Comparison of ENCODE assay signal across 1 cellular context in genomic region chr9:113541019-113541900, GRCh38.
TF ChIP-seq lines count a peak whose summit lies in the region.

No MANE protein-coding gene starts in this region.

TF ChIP-seq in K562, 482 proteins besides CTCF, POLR2A, EP300 and RAD21 (continued from another document):
- TF ChIP-seq ZNF766 (CRISPR knock-in tag; conservative IDR thresholded peaks at IDR 0.05): peak; percentile 64; the same call in 1 of the 2 replicates
- 0 out of 2 replicates have a peak, but pooled peaks have one; percentile 46 for TF ChIP-seq ZNF644 (tag; IDR thresholded peaks at IDR 0.05; ENCODE audit: low read depth)
- no peak for TF ChIP-seq TAF9B (IDR thresholded peaks at IDR 0.05; ENCODE audit: partially characterized antibody)
- 0 out of 2 replicates have a peak, but pooled peaks have one; percentile 37 for TF ChIP-seq POLR2AphosphoS5 (IDR thresholded peaks at IDR 0.05; ENCODE audit: control insufficient read depth, insufficient read depth, low read depth, low read length)
- TF ChIP-seq ZNF277 (CRISPR knock-in tag; IDR thresholded peaks at IDR 0.05; ENCODE audit: borderline replicate concordance): no peak
- TF ChIP-seq ZKSCAN1 (IDR thresholded peaks at IDR 0.05; ENCODE audit: low read depth, low read length): no peak
- TF ChIP-seq TCFL5 (CRISPR knock-in tag; conservative IDR thresholded peaks at IDR 0.05): no peak
- no peak for TF ChIP-seq ZNF253 (CRISPR knock-in tag; conservative IDR thresholded peaks at IDR 0.05)
- no peak for TF ChIP-seq ATF1 (CRISPR knock-in tag; IDR thresholded peaks at IDR 0.05)
- TF ChIP-seq ATF1 (tag; IDR thresholded peaks at IDR 0.05): peak; percentile 26; the same call in 1 of the 2 replicates
- TF ChIP-seq NFE2L1 (tag; IDR thresholded peaks at IDR 0.05; ENCODE audit: borderline replicate concordance, low read depth): no peak
- TF ChIP-seq FOXA3 (CRISPR knock-in tag; conservative IDR thresholded peaks at IDR 0.05 in 1 of 2, IDR thresholded peaks at IDR 0.05 in 1 of 2): no peak
- no peak for TF ChIP-seq RUNX1 (IDR thresholded peaks at IDR 0.05; ENCODE audit: low read depth)
- TF ChIP-seq ATF7 (IDR thresholded peaks at IDR 0.05): peak; percentile 98
- no peak; the same call in 1 of the 2 replicates for TF ChIP-seq CREB3 (tag; conservative IDR thresholded peaks at IDR 0.05; ENCODE audit: low read depth)
- TF ChIP-seq RERE (CRISPR knock-in tag; IDR thresholded peaks at IDR 0.05; ENCODE audit: borderline replicate concordance): no peak
- TF ChIP-seq NFYB (IDR thresholded peaks at IDR 0.05; ENCODE audit: extremely low read depth, insufficient read length): peak; percentile 82
- no peak for TF ChIP-seq PHB (CRISPR knock-in tag; IDR thresholded peaks at IDR 0.05)
- 0 out of 2 replicates have a peak, but pooled peaks have one; percentile 0 for TF ChIP-seq BHLHE40 (IDR thresholded peaks at IDR 0.05; ENCODE audit: low read length)
- TF ChIP-seq FOS (IDR thresholded peaks at IDR 0.05; ENCODE audit: extremely low read depth, insufficient read length): peak; percentile 71
- TF ChIP-seq ZNF77 (CRISPR knock-in tag; IDR thresholded peaks at IDR 0.05): no peak
- 0 out of 2 replicates have a peak, but pooled peaks have one; percentile 28 for TF ChIP-seq ELF1 (tag; IDR thresholded peaks at IDR 0.05)
- no peak for TF ChIP-seq ZNF324 (CRISPR knock-in tag; IDR thresholded peaks at IDR 0.05)
- TF ChIP-seq VEZF1 (CRISPR knock-in tag; IDR thresholded peaks at IDR 0.05): 0 out of 2 replicates have a peak, but pooled peaks have one; percentile 7
- TF ChIP-seq ZBTB11 (CRISPR knock-in tag; IDR thresholded peaks at IDR 0.05): peak in 1 of 3 experiments; percentile 74; a peak in 1 of 6 replicates
- TF ChIP-seq ZC3H11A (IDR thresholded peaks at IDR 0.05; ENCODE audit: low read depth, low read length): no peak
- TF ChIP-seq TBP (optimal IDR thresholded peaks at IDR 0.05; ENCODE audit: low read depth, low read length): peak; percentile 48
- 0 out of 2 replicates have a peak, but pooled peaks have one; percentile 41 for TF ChIP-seq SMAD4 (CRISPR knock-in tag; conservative IDR thresholded peaks at IDR 0.05)
- TF ChIP-seq ZFPM2 (CRISPR knock-in tag; IDR thresholded peaks at IDR 0.05): no peak
- TF ChIP-seq GATAD2A (IDR thresholded peaks at IDR 0.05): no peak
- no peak for TF ChIP-seq RFX1 (IDR thresholded peaks at IDR 0.05)
- TF ChIP-seq NR3C1 (CRISPR knock-in tag; IDR thresholded peaks at IDR 0.05): no peak
- no peak for TF ChIP-seq ATF3 (IDR thresholded peaks at IDR 0.05)
- TF ChIP-seq ATF3 (CRISPR knock-in tag; conservative IDR thresholded peaks at IDR 0.05): no peak
- TF ChIP-seq CAMTA2 (CRISPR knock-in tag; conservative IDR thresholded peaks at IDR 0.05): no peak
- TF ChIP-seq LEF1 (IDR thresholded peaks at IDR 0.05): peak; percentile 56; the same call in 1 of the 2 replicates
- 0 out of 4 replicates have a peak, but pooled peaks of 1 of the 2 experiments have one; percentile 53 for TF ChIP-seq ZNF639 (CRISPR knock-in tag; conservative IDR thresholded peaks at IDR 0.05 in 1 of 2, IDR thresholded peaks at IDR 0.05 in 1 of 2)
- TF ChIP-seq MAFK (IDR thresholded peaks at IDR 0.05; ENCODE audit: low read length): no peak
- TF ChIP-seq MCM3 (IDR thresholded peaks at IDR 0.05): no peak
- peak; percentile 87 for TF ChIP-seq ZNF589 (CRISPR knock-in tag; IDR thresholded peaks at IDR 0.05; ENCODE audit: low read depth)
- TF ChIP-seq ZBTB9 (CRISPR knock-in tag; IDR thresholded peaks at IDR 0.05): peak; percentile 50; the same call in 1 of the 2 replicates
- no peak for TF ChIP-seq MYC (IDR thresholded peaks at IDR 0.05; ENCODE audit: low read depth, low read length)
- no peak for TF ChIP-seq MYC (CRISPR knock-in tag; IDR thresholded peaks at IDR 0.05; ENCODE audit: borderline replicate concordance, low read depth)
- peak; percentile 84 for TF ChIP-seq HDAC8 (tag; IDR thresholded peaks at IDR 0.05)
- TF ChIP-seq HBP1 (CRISPR knock-in tag; IDR thresholded peaks at IDR 0.05): 0 out of 2 replicates have a peak, but pooled peaks have one; percentile 35
- TF ChIP-seq ZC3H4 (CRISPR knock-in tag; IDR thresholded peaks at IDR 0.05; ENCODE audit: borderline replicate concordance): no peak
- no peak for TF ChIP-seq ZNF12 (CRISPR knock-in tag; IDR thresholded peaks at IDR 0.05)
- TF ChIP-seq RFX7 (CRISPR knock-in tag; IDR thresholded peaks at IDR 0.05): no peak
- TF ChIP-seq HOXB6 (CRISPR knock-in tag; IDR thresholded peaks at IDR 0.05; ENCODE audit: borderline replicate concordance): no peak
- TF ChIP-seq ZNF175 (CRISPR knock-in tag; IDR thresholded peaks at IDR 0.05; ENCODE audit: low read depth): 0 out of 2 replicates have a peak, but pooled peaks have one; percentile 26
